29 cellular contexts compared by ENCODE assay signal in the genomic region with DNA sequence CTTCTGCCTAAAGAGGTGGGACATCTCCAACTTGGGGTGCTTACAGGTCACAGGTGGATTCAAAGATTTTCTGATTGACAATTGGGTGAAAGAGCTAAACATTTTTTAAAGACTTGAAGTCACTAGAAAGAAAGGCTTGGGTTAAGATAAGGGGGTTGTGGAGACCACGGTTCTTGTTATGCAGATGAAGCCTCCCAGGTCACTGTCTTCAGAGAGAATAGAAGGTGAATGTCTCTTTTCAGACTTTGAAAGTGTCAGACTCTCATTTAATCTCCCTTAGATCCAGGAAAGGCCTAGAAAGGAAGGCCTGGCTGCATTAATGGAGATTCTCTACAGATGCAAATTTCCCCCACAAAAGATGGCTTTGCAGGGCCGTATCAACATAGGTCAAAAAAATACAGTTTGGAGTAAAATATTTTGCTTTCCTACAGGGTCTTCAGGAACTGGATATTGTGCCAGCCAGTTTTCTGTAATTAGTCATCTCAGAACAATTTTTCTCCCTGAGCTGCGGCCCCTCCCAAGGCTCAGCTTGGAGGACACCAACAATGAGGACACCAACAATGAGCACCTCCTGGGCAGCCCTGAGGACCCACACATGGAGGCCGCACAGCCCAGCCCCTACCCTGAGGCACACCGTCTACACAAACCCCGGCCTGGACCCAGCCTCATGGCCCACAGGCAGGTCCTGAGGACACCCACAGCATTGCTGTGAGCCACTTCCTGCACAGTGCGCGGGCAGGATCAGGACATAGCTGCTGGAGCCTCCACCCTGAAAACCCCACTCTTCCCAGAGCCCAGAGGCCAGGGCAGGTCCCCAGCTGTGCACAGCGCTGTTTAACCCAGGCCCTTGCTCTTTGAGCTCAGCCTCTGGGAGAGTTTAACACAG.
A peak's percentile ranks its signal among the peaks of the same experiment; 100 is the strongest.
DNase-seq lines count a peak whose midpoint lies in the region; ATAC-seq, FAIRE-seq and TF ChIP-seq lines count a peak whose summit lies in the region.
"Had no signal": no experiment of that assay in that cellular context is flagged by ENCODE, and none has a peak within 500 bp of the region (broad histone marks: within the 10 kb centered on the region; RNA-seq: fewer than 3 reads in every experiment).

No MANE protein-coding gene starts in this region.

- no peaks in the 10 kb centered on the region for H3K36me3 ChIP-seq in HUES48 (ENCODE audit: control insufficient read depth, insufficient read depth, low read length)
- no peaks in the 10 kb centered on the region for H3K36me3 ChIP-seq in endodermal cell (ENCODE audit: control insufficient read depth, insufficient read depth, low read length)
- no peaks in the 10 kb centered on the region for H3K36me3 ChIP-seq in HepG2 (replicated peaks in 1 of 2; ENCODE audit: control insufficient read depth in 1 of 2, insufficient read depth in 2 of 2, low read length in 2 of 2)
- H3K36me3 ChIP-seq in uterus: no peaks in the 10 kb centered on the region
- no peaks in the 10 kb centered on the region for H3K36me3 ChIP-seq in breast epithelium
- H3K36me3 ChIP-seq: neutrophil, thoracic aorta had no signal

- intact Hi-C loops in HepG2 (cut with micrococcal nuclease; ENCODE audit: unreplicated experiment) (no loop called here), uterus (cut with DNase I; ENCODE audit: low total_unique reads) (no loop called here), breast epithelium (cut with DNase I; ENCODE audit: low total_unique reads) (no loop called here)

- no TSS peak for BruUV-seq in HepG2 (replicated peaks; lab: Mats Ljungman, UMichigan)

- no peak for TF ChIP-seq CTCF in endodermal cell (conservative IDR thresholded peaks at IDR 0.05)
- no peak for TF ChIP-seq CTCF in HepG2 (CRISPR knock-in tag; IDR thresholded peaks at IDR 0.05)
- no peak for TF ChIP-seq CTCF in uterus (IDR thresholded peaks at IDR 0.05)
- TF ChIP-seq CTCF in breast epithelium (IDR thresholded peaks at IDR 0.05): no peak

- H3K9me3 ChIP-seq in HUES48 (ENCODE audit: control insufficient read depth, insufficient read depth, low read length): peaks cover 24% of the 10 kb centered on the region
- peaks cover 32% of the 10 kb centered on the region for H3K9me3 ChIP-seq in endodermal cell (ENCODE audit: control insufficient read depth, low read length)
- H3K9me3 ChIP-seq in HepG2 (ENCODE audit: low read length): no peaks in the 10 kb centered on the region; the same call in 1 of the 2 replicates
- H3K9me3 ChIP-seq in uterus: no peaks in the 10 kb centered on the region
- no peaks in the 10 kb centered on the region for H3K9me3 ChIP-seq in breast epithelium
- H3K9me3 ChIP-seq: neutrophil had no signal

- TF ChIP-seq EP300 in HepG2 (IDR thresholded peaks at IDR 0.05; ENCODE audit: low read depth in 2 of 2, low read length in 2 of 2): no peak
- TF ChIP-seq EP300 in HepG2 (CRISPR knock-in tag; IDR thresholded peaks at IDR 0.05; ENCODE audit: borderline replicate concordance): no peak

- peaks cover under 1% of the 10 kb centered on the region for H3K4me1 Mint-ChIP-seq in endodermal cell
- H3K4me1 Mint-ChIP-seq: T-helper 17 cell had no signal

- CTCF ChIA-PET in HepG2 (lab: Yijun Ruan, JAX; ENCODE audit: low intra/inter-chr PET ratio, low total read pairs): no interaction called here

- peaks cover 26% of the 10 kb centered on the region for H3K4me1 ChIP-seq in HUES48 (ENCODE audit: control insufficient read depth, insufficient read depth, low read length)
- no peaks in the 10 kb centered on the region for H3K4me1 ChIP-seq in endodermal cell (ENCODE audit: control insufficient read depth, insufficient read depth, low read length)
- peaks cover 23% of the 10 kb centered on the region for H3K4me1 ChIP-seq in HepG2 (ENCODE audit: insufficient read depth, low read length)
- no peaks in the 10 kb centered on the region for H3K4me1 ChIP-seq in uterus
- H3K4me1 ChIP-seq in breast epithelium: no peaks in the 10 kb centered on the region
- H3K4me1 ChIP-seq: A549 had no signal

- FAIRE-seq in HepG2 (lab: Jason Lieb, UNC): no peak
- FAIRE-seq: A549, G401.6, GM19239 had no signal

- H3K27me3 Mint-ChIP-seq in endodermal cell (ENCODE audit: insufficient read depth): peaks cover 11% of the 10 kb centered on the region
- H3K27me3 Mint-ChIP-seq: activated T-cell treated with anti-CD3 and anti-CD28 coated beads, Interleukin-2, amount 50 U/mL, for 24 hours had no signal

- TF ChIP-seq POLR2A in HepG2 (IDR thresholded peaks at IDR 0.05; ENCODE audit: insufficient read depth in 1 of 2, low read depth in 2 of 2, low read length in 2 of 2) (no peak), uterus (IDR thresholded peaks at IDR 0.05) (no peak), breast epithelium (IDR thresholded peaks at IDR 0.05) (no peak)

- peak overlapping the region; percentile 61 for H3K27ac Mint-ChIP-seq in endodermal cell
- H3K27ac Mint-ChIP-seq: activated T-cell treated with anti-CD3 and anti-CD28 coated beads, Interleukin-2, amount 50 U/mL, for 24 hours; brain; CD8-positive, alpha-beta T cell; memory B cell; T-helper 17 cell had no signal

- H3K4me3 ChIP-seq in HUES48 (ENCODE audit: low read depth, low read length): peak overlapping the region; percentile 5
- no peak overlapping the region for H3K4me3 ChIP-seq in endodermal cell (ENCODE audit: low read length)
- no peak overlapping the region for H3K4me3 ChIP-seq in HepG2 (replicated peaks in 1 of 3; ENCODE audit: insufficient read depth in 1 of 3, low read depth in 2 of 3, low read length in 3 of 3)
- no peak overlapping the region for H3K4me3 ChIP-seq in uterus
- no peak overlapping the region for H3K4me3 ChIP-seq in breast epithelium
- H3K4me3 ChIP-seq: A549, thoracic aorta had no signal

- no peak overlapping the region for H3K4me2 ChIP-seq in HepG2 (ENCODE audit: low read depth, low read length)
- H3K4me2 ChIP-seq: A549 had no signal

- H2AFZ ChIP-seq in HepG2 (ENCODE audit: low read length): no peak overlapping the region

- H3K27ac ChIP-seq in HUES48 (ENCODE audit: low read depth, low read length) (peak overlapping the region; percentile 99), endodermal cell (ENCODE audit: low read depth, low read length) (no peak overlapping the region), HepG2 (ENCODE audit: extremely low read length, insufficient read depth, low read length) (no peak overlapping the region), uterus (no peak overlapping the region), breast epithelium (no peak overlapping the region)
- H3K27ac ChIP-seq: A549, neutrophil, thoracic aorta had no signal

- DNase-seq in A172 (ENCODE audit: low spot score) (peak; percentile 14), endodermal cell (peak; percentile 47), HepG2 (ENCODE audit: low spot score) (no peak), ecto neural progenitor cell (ENCODE audit: low spot score) (no peak), DMS153 treated with DMSO at 0.1 percent for 48 hours (lab: John Stamatoyannopoulos, UW; ENCODE audit: unreplicated experiment) (no peak), uterus (no peak), breast epithelium (ENCODE audit: low spot score in 2 of 2) (no peak)
- DNase-seq: activated gamma-delta T cell treated with Interleukin-2 at 50 U/mL for 16 hours; activated T-cell treated with anti-CD3 and anti-CD28 coated beads, Interleukin-2, amount 50 U/mL, for 24 hours; AML-193; CD8-positive, alpha-beta T cell; left colon; NCI-H1436; NCI-H345; NCI-H774; stimulated activated CD4-positive, alpha-beta T cell treated with anti-CD3 and anti-CD28 coated beads, Interleukin-15, amount 100 ng/mL, for 24 hours; stimulated activated naive CD4-positive, alpha-beta T cell treated with Interleukin-2 at 50 U/mL for 16 hours; T-helper 17 cell had no signal

- 38 to 67% methylated on average over 3 to 9 of the region's 9 CpGs for WGBS in endodermal cell (ENCODE audit: insufficient coverage in 1 of 2, insufficient read length in 1 of 2), 2 experiments
- 89% methylated on average over 5 of the region's 9 CpGs for WGBS in HepG2 (ENCODE audit: low lambda C conversion rate)

- no peak for TF ChIP-seq RAD21 in HepG2 (CRISPR knock-in tag; IDR thresholded peaks at IDR 0.05)

- ATAC-seq in HepG2: peak; percentile 83
- ATAC-seq: A549; CD8-positive, alpha-beta T cell; HCT116; left colon; sciatic nerve; SK-N-SH treated with all-trans-retinoic acid at 6 μM for 48 hours; T-helper 17 cell had no signal

- peaks cover 51% of the 10 kb centered on the region for H3K9me3 Mint-ChIP-seq in endodermal cell
- H3K9me3 Mint-ChIP-seq: activated T-cell treated with anti-CD3 and anti-CD28 coated beads, Interleukin-2, amount 50 U/mL, for 24 hours; CD8-positive, alpha-beta T cell; memory B cell had no signal

- H3K27me3 ChIP-seq in HUES48 (ENCODE audit: control insufficient read depth, insufficient read depth, low read length): no peaks in the 10 kb centered on the region
- H3K27me3 ChIP-seq in endodermal cell (ENCODE audit: control insufficient read depth, insufficient read depth, low read length, poor library complexity, severe bottlenecking): no peaks in the 10 kb centered on the region
- no peaks in the 10 kb centered on the region for H3K27me3 ChIP-seq in HepG2 (ENCODE audit: control insufficient read depth in 1 of 2, insufficient read depth in 2 of 2, low read length in 2 of 2)
- H3K27me3 ChIP-seq in uterus: no peaks in the 10 kb centered on the region
- H3K27me3 ChIP-seq in breast epithelium: peaks cover 0 to 6% of the 10 kb centered on the region in 2 donors

- H3K79me2 ChIP-seq in HepG2 (ENCODE audit: insufficient read depth, low read length): no peaks in the 10 kb centered on the region

- H3K9ac ChIP-seq in HUES48 (ENCODE audit: low read depth, low read length) (peak overlapping the region; percentile 71), endodermal cell (ENCODE audit: extremely low read depth, low read length, poor library complexity, severe bottlenecking) (no peak overlapping the region), HepG2 (ENCODE audit: insufficient read depth, low read depth, low read length) (no peak overlapping the region)

- H3K36me3 Mint-ChIP-seq in endodermal cell (ENCODE audit: low read depth): no peaks in the 10 kb centered on the region
- H3K36me3 Mint-ChIP-seq: brain; CD8-positive, alpha-beta T cell; memory B cell had no signal

- POLR2A ChIA-PET in HepG2 (lab: Yijun Ruan, JAX): interaction anchor here (1.0 kb wide), 1 partner anchor 17 kb away, joined by 3 read pairs; no protein-coding TSS in a partner anchor

- in situ Hi-C loops in HepG2 (cut with HindIII; ENCODE audit: extremely low pct_ligation_motif_present, low pct_unique_long_range_greater_than_20kb): no loop called here

- H4K20me1 ChIP-seq in HepG2 (ENCODE audit: insufficient read depth, low read length): no peaks in the 10 kb centered on the region

- H3K4me3 Mint-ChIP-seq in endodermal cell: no peak overlapping the region
- H3K4me3 Mint-ChIP-seq: activated T-cell treated with anti-CD3 and anti-CD28 coated beads, Interleukin-2, amount 50 U/mL, for 24 hours; brain; CD8-positive, alpha-beta T cell; memory B cell; T-helper 17 cell had no signal

TF ChIP-seq in HepG2, 621 proteins besides CTCF, POLR2A, EP300 and RAD21 (continues in another document):
- TF ChIP-seq ZNF101 (CRISPR knock-in tag; IDR thresholded peaks at IDR 0.05; ENCODE audit: borderline replicate concordance, low read depth) (no peak), SNRNP70 (IDR thresholded peaks at IDR 0.05; ENCODE audit: low read depth, low read length) (no peak), ZBTB8A (CRISPR knock-in tag; IDR thresholded peaks at IDR 0.05; ENCODE audit: borderline replicate concordance, low read depth) (no peak)

Comparison
In these comparisons a context has a peak if more than half of its experiments do, and no peak if none do; other contexts are left out.
1. DNase-seq: peak in A172 (single experiment) and endodermal cell (single experiment); none in HepG2 (single experiment), ecto neural progenitor cell (single experiment), DMS153 treated with DMSO at 0.1 percent for 48 hours (single experiment), uterus (0 of 2) and breast epithelium (0 of 2).